Comparison of ENCODE assay signal across 14 cellular contexts in the genomic region with DNA sequence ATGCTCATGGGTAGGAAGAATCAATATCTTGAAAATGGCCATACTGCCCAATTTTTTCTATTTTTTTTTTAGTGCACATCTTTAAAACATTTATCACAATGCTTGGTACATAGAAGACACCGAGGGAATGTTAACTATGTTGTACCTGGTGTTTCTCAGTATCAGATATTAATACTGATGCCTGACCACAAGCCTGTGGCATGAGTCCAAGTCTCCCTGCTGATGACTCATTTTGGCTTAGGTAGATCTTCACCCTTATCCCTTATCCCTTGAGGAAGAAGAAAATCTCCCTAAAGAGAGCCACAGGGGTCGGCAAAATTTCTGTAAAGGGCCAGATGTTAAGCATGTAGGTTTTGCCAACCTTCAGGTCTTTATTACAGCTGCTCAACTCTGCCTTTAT. TPM values are rescaled to one million over a fixed set of nuclear protein-coding genes. Genes with fewer than 3 reads are reported as not detected.
DNase-seq lines count a peak whose midpoint lies in the region; ATAC-seq, FAIRE-seq and TF ChIP-seq lines count a peak whose summit lies in the region.
"Had no signal": no experiment of that assay in that cellular context is flagged by ENCODE, and none has a peak within 500 bp of the region (broad histone marks: within the 10 kb centered on the region; RNA-seq: fewer than 3 reads in every experiment).

No MANE protein-coding gene starts in this region.

- WGBS in ovary, 3 donors: 54 to 81% (median 60%) methylated on average over 2 of the region's 2 CpGs

- TF ChIP-seq POLR2A in ovary (IDR thresholded peaks at IDR 0.05): no peak

- H3K79me2 ChIP-seq in keratinocyte (ENCODE audit: control insufficient read depth, insufficient read depth, low read length): peaks cover 14% of the 10 kb centered on the region

- H3K4me2 ChIP-seq in keratinocyte (ENCODE audit: control insufficient read depth, extremely low read depth, insufficient read depth, low read depth, low read length): peak overlapping the region; percentile 20
- H3K4me2 ChIP-seq: BLaER1 treated with 17β-estradiol and CSF1 and Interleukin-3, amounts not matched to agents 10 nM and 100 nM had no signal

- TF ChIP-seq CTCF in keratinocyte (optimal IDR thresholded peaks at IDR 0.05 in 1 of 3, IDR thresholded peaks at IDR 0.05 in 1 of 3, conservative IDR thresholded peaks at IDR 0.05 in 1 of 3; ENCODE audit: extremely low read depth in 1 of 3, insufficient read depth in 2 of 3, low read length in 3 of 3) (no peak), ovary (IDR thresholded peaks at IDR 0.05) (no peak)

- H3K9me1 ChIP-seq in keratinocyte (ENCODE audit: control insufficient read depth, extremely low read depth, insufficient read depth, low read length): no peaks in the 10 kb centered on the region

- ATAC-seq in left ventricle myocardium superior: no peak

- H3K27ac ChIP-seq in keratinocyte (ENCODE audit: control insufficient read depth, insufficient read depth, low read length) (peak overlapping the region; percentile 41), ovary (no peak overlapping the region)
- H3K27ac ChIP-seq: BLaER1 treated with 17β-estradiol and CSF1 and Interleukin-3, amounts not matched to agents 10 nM and 100 nM had no signal

- H4K20me1 ChIP-seq in keratinocyte (ENCODE audit: control insufficient read depth, extremely low read depth, insufficient read depth, low read length): no peaks in the 10 kb centered on the region
- H4K20me1 ChIP-seq: BLaER1 treated with 17β-estradiol and CSF1 and Interleukin-3, amounts not matched to agents 10 nM and 100 nM had no signal

- H2AFZ ChIP-seq in keratinocyte (ENCODE audit: control insufficient read depth, low read length): no peak overlapping the region

- no peaks in the 10 kb centered on the region for H3K9me3 ChIP-seq in keratinocyte (ENCODE audit: control insufficient read depth, low read depth, low read length)
- no peaks in the 10 kb centered on the region for H3K9me3 ChIP-seq in ovary
- H3K9me3 ChIP-seq: BLaER1 treated with 17β-estradiol and CSF1 and Interleukin-3, amounts not matched to agents 10 nM and 100 nM had no signal

- TF ChIP-seq EP300 in ovary (IDR thresholded peaks at IDR 0.05): no peak

- H3K4me1 ChIP-seq in keratinocyte (ENCODE audit: control insufficient read depth, extremely low read depth, insufficient read depth, low read length) (peaks cover 39% of the 10 kb centered on the region), ovary (ENCODE audit: insufficient read depth) (no peaks in the 10 kb centered on the region)

- peaks cover 3 to 7% of the 10 kb centered on the region in 2 experiments for H3K36me3 ChIP-seq in keratinocyte (ENCODE audit: control insufficient read depth in 2 of 2, extremely low read depth in 1 of 2, insufficient read depth in 2 of 2, low read length in 2 of 2)
- H3K36me3 ChIP-seq in ovary: no peaks in the 10 kb centered on the region
- H3K36me3 ChIP-seq: BLaER1 treated with 17β-estradiol and CSF1 and Interleukin-3, amounts not matched to agents 10 nM and 100 nM had no signal

- peak; percentile 19 for DNase-seq in DMS53 treated with DMSO at 0.1 percent for 48 hours (lab: John Stamatoyannopoulos, UW; ENCODE audit: unreplicated experiment)
- peak; percentile 73 for DNase-seq in HPDE6-E6E7 (ENCODE audit: extremely low spot score)
- DNase-seq in UCSD-AML1 (lab: John Stamatoyannopoulos, UW; ENCODE audit: unreplicated experiment): peak; percentile 14
- DNase-seq in keratinocyte (ENCODE audit: low read depth, low spot score): peak; percentile 80
- DNase-seq in NCI-H345 (lab: John Stamatoyannopoulos, UW): no peak
- no peak for DNase-seq in left ventricle myocardium superior
- no peak for DNase-seq in SW 1271 (lab: John Stamatoyannopoulos, UW)
- DNase-seq in ovary: no peak
- DNase-seq: activated CD4-positive, CD25-positive, alpha-beta regulatory T cell treated with anti-CD3 and anti-CD28 coated beads, Interleukin-2, amount 50 U/mL, for 72 hours; activated gamma-delta T cell; NCI-H2081; small intestine; stimulated activated CD8-positive, alpha-beta memory T cell treated with anti-CD3 and anti-CD28 coated beads, Interleukin-4, amount 100 ng/mL, for 48 hours had no signal

- H3K9ac ChIP-seq in keratinocyte (ENCODE audit: control insufficient read depth, extremely low read depth, insufficient read depth, low read length): no peak overlapping the region
- H3K9ac ChIP-seq: BLaER1 treated with 17β-estradiol and CSF1 and Interleukin-3, amounts not matched to agents 10 nM and 100 nM had no signal

- peak; percentile 83 for FAIRE-seq in keratinocyte (lab: Jason Lieb, UNC)
- FAIRE-seq: small intestine had no signal

- H3K27me3 ChIP-seq in keratinocyte (ENCODE audit: control insufficient read depth, extremely low read depth, insufficient read depth, low read length): no peaks in the 10 kb centered on the region
- H3K27me3 ChIP-seq in ovary: no peaks in the 10 kb centered on the region
- H3K27me3 ChIP-seq: BLaER1 treated with 17β-estradiol and CSF1 and Interleukin-3, amounts not matched to agents 10 nM and 100 nM had no signal

- H3K4me3 ChIP-seq in keratinocyte (ENCODE audit: control insufficient read depth in 2 of 3, extremely low read depth in 1 of 3, insufficient read depth in 2 of 3, low read depth in 1 of 3, low read length in 3 of 3) (no peak overlapping the region), ovary (no peak overlapping the region)
- H3K4me3 ChIP-seq: BLaER1 treated with 17β-estradiol and CSF1 and Interleukin-3, amounts not matched to agents 10 nM and 100 nM had no signal

- intact Hi-C loops in left ventricle myocardium superior (cut with micrococcal nuclease) (no loop called here), ovary (cut with DNase I) (no loop called here)

- dilution Hi-C loops in keratinocyte (cut with MboI; ENCODE audit: extremely low pct_ligation_motif_present, low sequenced_read_pairs): no loop called here

RNA-seq across cellular contexts. Expression of a gene that starts 14.5 kb away (rescaled TPM):
- polyA plus RNA-seq in keratinocyte: 43.8 to 66.1 TPM (median 58.2 TPM) in 3 replicates
- 14.2 TPM for polyA plus RNA-seq in keratinocyte (2011; ENCODE audit: low read depth)
- 9.5 and 18.3 TPM in 2 replicates for polyA plus RNA-seq in keratinocyte (2011; cell fraction: cytosol; rRNA removed)
- polyA plus RNA-seq in keratinocyte (2011; cell fraction: nucleus; rRNA removed): 75.2 and 95.5 TPM in 2 replicates
- 20.4 and 34.9 TPM in 2 replicates for polyA plus RNA-seq in keratinocyte (2012; ENCODE audit: low replicate concordance)
- 13.0 to 76.8 TPM (median 73.8 TPM) in 3 replicates for polyA minus RNA-seq in keratinocyte
- 29.4 TPM for polyA minus RNA-seq in keratinocyte (2011; cell fraction: cytosol; rRNA and poly(A)+ RNA removed)
- polyA minus RNA-seq in keratinocyte (2011; cell fraction: nucleus; rRNA and poly(A)+ RNA removed): 151 and 289 TPM in 2 replicates
- 7.6 TPM for total RNA-seq in left ventricle myocardium superior
- 1 to 10 TPM; 1.5 to 5.3 (median 3.2) TPM for total RNA-seq in ovary
- 1 to 10 TPM; 1.2 to 5.8 TPM for polyA plus RNA-seq in ovary

RNA-seq across cellular contexts. Expression of a gene that starts 56.7 kb away (rescaled TPM):
- 8.4 to 12.0 TPM (median 8.7 TPM) in 3 replicates for polyA plus RNA-seq in keratinocyte
- 3.6 TPM for polyA plus RNA-seq in keratinocyte (2011; ENCODE audit: low read depth)
- polyA plus RNA-seq in keratinocyte (2011; cell fraction: cytosol; rRNA removed): 4.8 and 9.4 TPM in 2 replicates
- 13.5 and 17.5 TPM in 2 replicates for polyA plus RNA-seq in keratinocyte (2011; cell fraction: nucleus; rRNA removed)
- 5.4 and 9.2 TPM in 2 replicates for polyA plus RNA-seq in keratinocyte (2012; ENCODE audit: low replicate concordance)
- polyA minus RNA-seq in keratinocyte: 4.3 to 15.3 TPM (median 10.4 TPM) in 3 replicates
- 10.4 TPM for polyA minus RNA-seq in keratinocyte (2011; cell fraction: cytosol; rRNA and poly(A)+ RNA removed)
- 14.1 and 25.3 TPM in 2 replicates for polyA minus RNA-seq in keratinocyte (2011; cell fraction: nucleus; rRNA and poly(A)+ RNA removed)
- total RNA-seq in left ventricle myocardium superior: 4.9 TPM
- 10 to 100 TPM in 1 of 7 donors, 1 to 10 TPM in 6; 6.3 to 18.3 (median 7.0) TPM for total RNA-seq in ovary
- 10 to 100 TPM in 1 of 2 donors, 1 to 10 TPM in 1; 4.3 to 15.5 TPM for polyA plus RNA-seq in ovary

Comparison
In these comparisons a context has a peak if more than half of its experiments do, and no peak if none do; other contexts are left out.
1. DNase-seq: peak in DMS53 treated with DMSO at 0.1 percent for 48 hours (single experiment), HPDE6-E6E7 (single experiment), UCSD-AML1 (single experiment) and keratinocyte (single experiment); none in NCI-H345 (single experiment), left ventricle myocardium superior (single experiment), SW 1271 (0 of 2) and ovary (0 of 5).